In the genomic region with DNA sequence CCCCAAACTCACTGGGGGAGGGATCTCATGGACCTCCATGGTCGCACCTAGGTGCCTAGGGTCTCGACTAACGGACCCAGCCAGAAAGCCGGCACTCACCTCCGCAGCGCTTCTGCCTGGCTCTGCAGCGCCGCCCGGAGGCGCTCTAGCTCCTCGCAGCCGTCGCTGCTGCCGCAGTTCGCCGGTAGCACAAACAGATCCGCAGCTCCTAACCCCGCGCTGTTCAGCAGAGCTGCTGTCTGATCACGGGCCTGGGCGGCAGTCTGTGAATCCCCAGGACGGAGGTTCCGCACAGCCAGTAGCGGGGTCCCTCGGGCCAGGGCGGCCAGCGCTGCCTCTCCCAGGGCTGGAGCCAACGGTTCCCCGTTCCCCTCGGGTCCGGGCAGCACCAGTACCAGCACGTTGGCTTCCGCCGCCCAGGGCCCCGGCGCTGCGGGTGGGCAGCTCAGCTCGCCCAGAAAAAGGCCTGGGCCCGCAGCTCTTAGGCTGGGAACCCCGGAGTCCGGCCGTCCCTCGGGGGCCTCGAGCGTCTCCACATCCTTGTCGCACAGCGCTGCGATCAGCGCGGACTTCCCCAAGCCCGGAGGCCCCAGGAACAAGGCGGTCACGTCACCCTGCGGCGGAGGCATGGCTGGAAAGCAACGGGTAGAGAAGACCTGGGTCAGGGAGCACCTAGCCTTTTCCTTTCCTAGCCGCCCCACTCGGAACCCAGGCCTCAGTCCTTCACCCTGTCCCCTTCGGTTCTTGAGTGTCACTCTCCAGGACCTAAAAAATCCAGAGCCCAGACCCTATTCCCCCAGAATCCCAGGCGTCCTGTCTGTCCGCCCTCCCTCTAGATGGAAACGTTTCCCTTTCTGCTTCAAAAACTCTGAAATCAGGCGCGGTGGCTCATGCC, we compare ENCODE assay signal across 9 cellular contexts. TPM values are rescaled to one million over a fixed set of nuclear protein-coding genes. Genes with fewer than 3 reads are reported as not detected.
DNase-seq lines count a peak whose midpoint lies in the region; ATAC-seq lines count a peak whose summit lies in the region.
"Had no signal": no experiment of that assay in that cellular context is flagged by ENCODE, and none has a peak within 500 bp of the region (broad histone marks: within the 10 kb centered on the region; RNA-seq: fewer than 3 reads in every experiment).

No MANE protein-coding gene starts in this region.

- peak overlapping the region; percentile 69 for H3K9ac ChIP-seq in ES-I3 (ENCODE audit: low read depth, low read length)

- peaks cover 12 to 32% (median 20%) of the 10 kb centered on the region in 3 donors for H3K4me1 Mint-ChIP-seq in IgD-negative memory B cell
- peaks cover 52% of the 10 kb centered on the region for H3K4me1 Mint-ChIP-seq in activated naive CD4-positive, alpha-beta T cell treated with anti-CD3 and anti-CD28 coated beads, Interleukin-2, amount 10 ng/mL, durations not matched to agents 7 days and 5 days

- H3K4me3 Mint-ChIP-seq in IgD-negative memory B cell, result peak overlapping the region; percentile 87 to 99 (median 98)
- H3K4me3 Mint-ChIP-seq in activated naive CD4-positive, alpha-beta T cell treated with anti-CD3 and anti-CD28 coated beads, Interleukin-2, amount 10 ng/mL, durations not matched to agents 7 days and 5 days, result peak overlapping the region; percentile 90

- H3K4me1 ChIP-seq in ES-I3 (ENCODE audit: insufficient read depth, low read length), result no peaks in the 10 kb centered on the region

- intact Hi-C loops in Right ventricle myocardium superior (cut with DNase I) (no loop called here), posterior vena cava (cut with DNase I) (loop anchor here in 1 of 2 donors (10.0 kb wide), 1 partner anchor 60 kb away; a partner anchor contains a TSS)

- H3K27me3 Mint-ChIP-seq in IgD-negative memory B cell, result no peaks in the 10 kb centered on the region
- H3K27me3 Mint-ChIP-seq in activated naive CD4-positive, alpha-beta T cell treated with anti-CD3 and anti-CD28 coated beads, Interleukin-2, amount 10 ng/mL, durations not matched to agents 7 days and 5 days, result peaks cover 5% of the 10 kb centered on the region

- peaks cover 6% of the 10 kb centered on the region; the same call in 1 of the 2 replicates for H3K36me3 ChIP-seq in ES-I3 (ENCODE audit: insufficient read depth, low read length)

- CTCF ChIA-PET in activated naive CD4-positive, alpha-beta T cell treated with anti-CD3 and anti-CD28 coated beads, Interleukin-2, amount 10 ng/mL, durations not matched to agents 7 days and 5 days (lab: Charles Lee), result interaction anchor here (0.6 to 5.6 kb wide), 36 partner anchors 9 to 190 kb away, joined by 3 to 129 read pairs (median 4); a partner anchor contains a TSS

- H3K9me3 ChIP-seq in ES-I3 (ENCODE audit: control insufficient read depth, insufficient read depth, low read length), result no peaks in the 10 kb centered on the region

- peak overlapping the region; percentile 99 to 100 (median 100) for H3K27ac Mint-ChIP-seq in IgD-negative memory B cell
- H3K27ac Mint-ChIP-seq in activated naive CD4-positive, alpha-beta T cell treated with anti-CD3 and anti-CD28 coated beads, Interleukin-2, amount 10 ng/mL, durations not matched to agents 7 days and 5 days, result peak overlapping the region; percentile 98

- ATAC-seq in Right ventricle myocardium superior (ENCODE audit: poor library complexity), result peak; percentile 4

- DNase-seq in SK-MEL-5 (ENCODE audit: low read depth, low spot score) (peak; percentile 53), Right ventricle myocardium superior (peak; percentile 67), posterior vena cava (ENCODE audit: low spot score) (peak; percentile 92), ureter (ENCODE audit: low spot score) (peak; percentile 62), H4 (ENCODE audit: low spot score) (no peak)
- peak; percentile 83 for DNase-seq in activated naive CD4-positive, alpha-beta T cell treated with anti-CD3 and anti-CD28 coated beads, Interleukin-2, amount 10 ng/mL, durations not matched to agents 7 days and 5 days

- H3K36me3 Mint-ChIP-seq in IgD-negative memory B cell, result peaks cover 4% of the 10 kb centered on the region
- H3K36me3 Mint-ChIP-seq in activated naive CD4-positive, alpha-beta T cell treated with anti-CD3 and anti-CD28 coated beads, Interleukin-2, amount 10 ng/mL, durations not matched to agents 7 days and 5 days, result peaks cover 32% of the 10 kb centered on the region

- H3K9me3 Mint-ChIP-seq in IgD-negative memory B cell, result no peaks in the 10 kb centered on the region
- no peaks in the 10 kb centered on the region for H3K9me3 Mint-ChIP-seq in activated naive CD4-positive, alpha-beta T cell treated with anti-CD3 and anti-CD28 coated beads, Interleukin-2, amount 10 ng/mL, durations not matched to agents 7 days and 5 days

- in situ Hi-C loops in SK-MEL-5 (cut with HindIII; ENCODE audit: low pct_unique_long_range_greater_than_20kb, low sequenced_read_pairs), result no loop called here

RNA-seq across cellular contexts. Expression of a gene that starts 1.0 kb away (rescaled TPM):
- 1.0 TPM for polyA plus RNA-seq in IgD-negative memory B cell
- 18.7 and 20.8 TPM in 2 replicates for total RNA-seq in SK-MEL-5 (2014; rRNA removed; shearing (Covaris generic))
- 17.4 and 22.7 TPM in 2 replicates for polyA plus RNA-seq in SK-MEL-5 (2015; cell fraction: cytosol; rRNA removed)
- polyA plus RNA-seq in SK-MEL-5 (2015; cell fraction: nucleus; rRNA removed), result 24.5 and 28.3 TPM in 2 replicates
- total RNA-seq in Right ventricle myocardium superior (16.7 TPM), posterior vena cava (10 to 100 TPM; 19.2 to 21.0 TPM), ureter (20.8 TPM)
- total RNA-seq in H4 (2014; rRNA removed; shearing (Covaris generic)), result 20.6 and 22.4 TPM in 2 replicates

RNA-seq across cellular contexts. Expression of a gene that starts 1.4 kb away (rescaled TPM):
- polyA plus RNA-seq in IgD-negative memory B cell, result 9.9 TPM
- 10.5 and 12.7 TPM in 2 replicates for total RNA-seq in SK-MEL-5 (2014; rRNA removed; shearing (Covaris generic))
- 8.2 and 24.0 TPM in 2 replicates for polyA plus RNA-seq in SK-MEL-5 (2015; cell fraction: cytosol; rRNA removed)
- 4.8 and 10.8 TPM in 2 replicates for polyA plus RNA-seq in SK-MEL-5 (2015; cell fraction: nucleus; rRNA removed)
- total RNA-seq in Right ventricle myocardium superior (12.3 TPM), posterior vena cava (10 to 100 TPM in 1 of 2 donors, 1 to 10 TPM in 1; 8.9 to 13.2 TPM), ureter (20.4 TPM)
- 12.5 and 17.7 TPM in 2 replicates for total RNA-seq in H4 (2014; rRNA removed; shearing (Covaris generic))

RNA-seq across cellular contexts. Expression of a gene that starts 16.9 kb away (rescaled TPM):
- polyA plus RNA-seq in IgD-negative memory B cell, result not detected
- total RNA-seq in SK-MEL-5 (2014; rRNA removed; shearing (Covaris generic)), result not detected in 2 replicates
- polyA plus RNA-seq in SK-MEL-5 (2015; cell fraction: cytosol; rRNA removed), result 0.12 and 0.23 TPM in 2 replicates
- polyA plus RNA-seq in SK-MEL-5 (2015; cell fraction: nucleus; rRNA removed), result 0.59 and 0.91 TPM in 2 replicates
- total RNA-seq in Right ventricle myocardium superior (0.13 TPM), posterior vena cava (under 1 TPM; 0.23 to 0.38 TPM), ureter (1.0 TPM)
- total RNA-seq in H4 (2014; rRNA removed; shearing (Covaris generic)), result not detected in 2 replicates
- total RNA-seq: pulmonary artery endothelial cell had no signal

RNA-seq across cellular contexts. Expression of a gene that starts 19.4 kb away (rescaled TPM):
- not detected for polyA plus RNA-seq in IgD-negative memory B cell
- total RNA-seq in SK-MEL-5 (2014; rRNA removed; shearing (Covaris generic)), result not detected in 2 replicates
- polyA plus RNA-seq in SK-MEL-5 (2015; cell fraction: cytosol; rRNA removed), result not detected in 2 replicates
- polyA plus RNA-seq in SK-MEL-5 (2015; cell fraction: nucleus; rRNA removed), result not detected in 2 replicates
- 0.46 TPM for total RNA-seq in Right ventricle myocardium superior
- 10 to 100 TPM in 1 of 2 donors, 1 to 10 TPM in 1; 9.1 to 12.8 TPM for total RNA-seq in posterior vena cava
- 11.8 TPM for total RNA-seq in ureter
- not detected in 2 replicates for total RNA-seq in H4 (2014; rRNA removed; shearing (Covaris generic))

RNA-seq across cellular contexts. Expression of a gene that starts 19.6 kb away (rescaled TPM):
- 23.6 TPM for polyA plus RNA-seq in IgD-negative memory B cell
- total RNA-seq in SK-MEL-5 (2014; rRNA removed; shearing (Covaris generic)), result 12.2 and 13.2 TPM in 2 replicates
- polyA plus RNA-seq in SK-MEL-5 (2015; cell fraction: cytosol; rRNA removed), result 24.1 and 32.2 TPM in 2 replicates
- 26.0 and 39.7 TPM in 2 replicates for polyA plus RNA-seq in SK-MEL-5 (2015; cell fraction: nucleus; rRNA removed)
- total RNA-seq in Right ventricle myocardium superior (12.4 TPM), posterior vena cava (10 to 100 TPM; 13.7 to 14.2 TPM), ureter (20.3 TPM)
- total RNA-seq in H4 (2014; rRNA removed; shearing (Covaris generic)), result 29.2 and 31.0 TPM in 2 replicates
